8 cellular contexts compared by ENCODE assay signal in genomic region chr14:36070056-36071043, GRCh38.
A peak's percentile ranks its signal among the peaks of the same experiment; 100 is the strongest.
DNase-seq lines count a peak whose midpoint lies in the region; ATAC-seq, FAIRE-seq and TF ChIP-seq lines count a peak whose summit lies in the region.

No MANE protein-coding gene starts in this region.

- H4K20me1 ChIP-seq in PC-3 (ENCODE audit: low read length) (no peaks in the 10 kb centered on the region), keratinocyte (ENCODE audit: control insufficient read depth, extremely low read depth, insufficient read depth, low read length) (no peaks in the 10 kb centered on the region)

- H3K4me3 ChIP-seq in PC-3 (ENCODE audit: low read length) (no peak overlapping the region), body of pancreas (no peak overlapping the region), keratinocyte (ENCODE audit: control insufficient read depth in 2 of 3, extremely low read depth in 1 of 3, insufficient read depth in 2 of 3, low read depth in 1 of 3, low read length in 3 of 3) (no peak overlapping the region)

- no peaks in the 10 kb centered on the region for H3K9me2 ChIP-seq in PC-3 (replicated peaks; ENCODE audit: low read length)

- TF ChIP-seq CTCF in PC-3 (conservative IDR thresholded peaks at IDR 0.05; ENCODE audit: low read depth, low read length), result peak; percentile 93
- peak; percentile 59 to 86 (median 78) for TF ChIP-seq CTCF in body of pancreas (IDR thresholded peaks at IDR 0.05)
- peak; percentile 80 to 94 (median 91) for TF ChIP-seq CTCF in keratinocyte (optimal IDR thresholded peaks at IDR 0.05 in 1 of 3, IDR thresholded peaks at IDR 0.05 in 1 of 3, conservative IDR thresholded peaks at IDR 0.05 in 1 of 3; ENCODE audit: extremely low read depth in 1 of 3, insufficient read depth in 2 of 3, low read length in 3 of 3)

- WGBS in body of pancreas, 2 donors, result 16% methylated on average over 12 of the region's 12 CpGs

- H3K4me2 ChIP-seq in PC-3 (ENCODE audit: low read length), result peak overlapping the region; percentile 43; the same call in 1 of the 2 replicates
- peak overlapping the region; percentile 81 for H3K4me2 ChIP-seq in keratinocyte (ENCODE audit: control insufficient read depth, extremely low read depth, insufficient read depth, low read depth, low read length)

- H3K27ac ChIP-seq in PC-3 (ENCODE audit: low read length) (no peak overlapping the region), body of pancreas (peak overlapping the region in 3 of 4 donors; percentile 49 to 65 (median 49)), keratinocyte (ENCODE audit: control insufficient read depth, insufficient read depth, low read length) (no peak overlapping the region)

- H3K4me1 ChIP-seq in PC-3 (ENCODE audit: insufficient read depth, low read length) (peaks cover 25% of the 10 kb centered on the region), body of pancreas (peaks cover 19% of the 10 kb centered on the region), keratinocyte (ENCODE audit: control insufficient read depth, extremely low read depth, insufficient read depth, low read length) (peaks cover 35% of the 10 kb centered on the region)

- H3K27me3 ChIP-seq in PC-3 (ENCODE audit: low read length), result peaks cover 31% of the 10 kb centered on the region
- no peaks in the 10 kb centered on the region for H3K27me3 ChIP-seq in body of pancreas
- H3K27me3 ChIP-seq in keratinocyte (ENCODE audit: control insufficient read depth, extremely low read depth, insufficient read depth, low read length), result no peaks in the 10 kb centered on the region

- TF ChIP-seq POLR2A in body of pancreas (IDR thresholded peaks at IDR 0.05), result no peak

- H3K79me2 ChIP-seq in PC-3 (ENCODE audit: low read length) (no peaks in the 10 kb centered on the region), keratinocyte (ENCODE audit: control insufficient read depth, insufficient read depth, low read length) (no peaks in the 10 kb centered on the region)

- H3K9ac ChIP-seq in PC-3 (ENCODE audit: low read length) (no peak overlapping the region), keratinocyte (ENCODE audit: control insufficient read depth, extremely low read depth, insufficient read depth, low read length) (no peak overlapping the region)

- BruUV-seq in PC-3 (replicated peaks; lab: Mats Ljungman, UMichigan), result no TSS peak

- peak; percentile 48 for FAIRE-seq in keratinocyte (lab: Jason Lieb, UNC)

- no peaks in the 10 kb centered on the region for H3K9me3 ChIP-seq in PC-3 (ENCODE audit: low read length)
- no peaks in the 10 kb centered on the region for H3K9me3 ChIP-seq in body of pancreas
- H3K9me3 ChIP-seq in keratinocyte (ENCODE audit: control insufficient read depth, low read depth, low read length), result no peaks in the 10 kb centered on the region

- H2AFZ ChIP-seq in PC-3 (ENCODE audit: low read length), result no peak overlapping the region
- no peak overlapping the region for H2AFZ ChIP-seq in keratinocyte (ENCODE audit: control insufficient read depth, low read length)

- no peaks in the 10 kb centered on the region for H3F3A ChIP-seq in PC-3 (ENCODE audit: low read length, unreplicated experiment)

- DNase-seq in DMS153 (lab: John Stamatoyannopoulos, UW) (peak; percentile 74), Kasumi-1 (lab: John Stamatoyannopoulos, UW) (peak; percentile 51 to 57), PC-3 (peak; percentile 82), body of pancreas (peak; percentile 77 to 83 (median 81)), keratinocyte (ENCODE audit: low read depth, low spot score) (peak; percentile 30), OCI-M2 (lab: John Stamatoyannopoulos, UW; ENCODE audit: unreplicated experiment) (no peak)
- peak; percentile 6 for DNase-seq in stimulated activated CD8-positive, alpha-beta memory T cell treated with anti-CD3 and anti-CD28 coated beads, Interleukin-7, amount 100 ng/mL, for 24 hours (ENCODE audit: low read depth)

- no peaks in the 10 kb centered on the region for H3K9me1 ChIP-seq in keratinocyte (ENCODE audit: control insufficient read depth, extremely low read depth, insufficient read depth, low read length)

- H3K36me3 ChIP-seq in PC-3 (ENCODE audit: low read depth, low read length), result no peaks in the 10 kb centered on the region
- H3K36me3 ChIP-seq in body of pancreas (replicated peaks in 1 of 2; ENCODE audit: insufficient read depth in 1 of 2, low read depth in 2 of 2), result no peaks in the 10 kb centered on the region
- H3K36me3 ChIP-seq in keratinocyte (ENCODE audit: control insufficient read depth in 2 of 2, extremely low read depth in 1 of 2, insufficient read depth in 2 of 2, low read length in 2 of 2), result no peaks in the 10 kb centered on the region

- CTCF ChIA-PET in PC-3 (lab: Charles Lee), result interaction anchor here (0.5 to 2.5 kb wide), 16 partner anchors 21 to 535 kb away, joined by 3 to 12 read pairs (median 5); partner anchors contain the start of gene MBIP

- POLR2A ChIA-PET in PC-3 (lab: Charles Lee; ENCODE audit: unreplicated experiment), result no interaction called here

- dilution Hi-C loops in keratinocyte (cut with MboI; ENCODE audit: extremely low pct_ligation_motif_present, low sequenced_read_pairs), result no loop called here

- intact Hi-C loops in PC-3 (cut with micrococcal nuclease) (loop anchor here (1.0 to 10.0 kb wide), 7 partner anchors 137 to 1084 kb away; partner anchors contain the start of gene MBIP), body of pancreas (cut with DNase I) (loop anchor here (5.0 kb wide), 1 partner anchor 297 kb away; no protein-coding TSS in a partner anchor)

- ATAC-seq in GM21381 (IDR thresholded peaks at IDR 0.05; ENCODE audit: unreplicated experiment) (peak; percentile 81), PC-3 (peak; percentile 74), body of pancreas (peak; percentile 84)

Comparison
In these comparisons a context has a peak if more than half of its experiments do, and no peak if none do; other contexts are left out.
1. H3K27ac ChIP-seq: peak in body of pancreas (3 of 4); none in PC-3 (single experiment) and keratinocyte (single experiment).
2. Peak in every context shown above with its lines, with median percentiles within 50 percentile points of each other: ATAC-seq and CTCF ChIP-seq.